ENCODE assay signal across 15 cellular contexts in the genomic region with DNA sequence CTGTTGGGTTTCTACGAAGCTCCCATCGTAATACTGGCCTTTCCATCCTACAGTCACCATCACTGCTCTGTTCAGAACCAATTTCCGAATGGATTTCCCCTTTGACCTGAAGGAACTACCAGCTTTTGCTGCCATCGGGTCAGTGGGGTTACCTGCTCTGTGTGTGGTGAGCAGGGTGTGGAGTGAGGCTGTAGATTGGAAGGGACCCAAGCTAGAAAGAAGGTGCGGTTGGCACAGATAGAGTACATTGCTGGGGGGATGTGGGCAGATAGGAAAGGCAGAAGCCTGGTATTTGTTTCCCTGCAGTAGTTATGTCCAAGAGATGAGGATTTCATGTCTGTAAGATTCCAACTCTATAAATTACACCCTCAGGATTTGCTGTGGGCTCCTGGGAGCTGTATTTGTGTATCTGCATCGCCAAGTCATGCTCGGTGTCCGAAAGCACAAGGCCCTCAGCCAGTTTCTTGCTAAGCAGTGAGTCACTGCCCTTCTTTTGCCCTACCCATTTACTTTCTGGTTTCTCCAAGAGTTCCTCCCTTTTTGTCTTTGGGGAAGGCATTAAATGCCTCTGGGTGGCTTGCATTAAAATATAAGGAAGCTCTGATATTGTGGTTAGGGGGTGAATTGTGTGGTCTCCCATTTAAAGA. TPM values are rescaled to one million over a fixed set of nuclear protein-coding genes. Genes with fewer than 3 reads are reported as not detected.
DNase-seq lines count a peak whose midpoint lies in the region; ATAC-seq and TF ChIP-seq lines count a peak whose summit lies in the region.
"Had no signal": no experiment of that assay in that cellular context is flagged by ENCODE, and none has a peak within 500 bp of the region (broad histone marks: within the 10 kb centered on the region; RNA-seq: fewer than 3 reads in every experiment).

No MANE protein-coding gene starts in this region.

- H3K4me3 ChIP-seq in ACC112 (ENCODE audit: low read depth, low read length) (peak overlapping the region; percentile 45; the same call in 1 of the 2 replicates), astrocyte of the spinal cord (ENCODE audit: low read depth, low read length) (no peak overlapping the region), left lung (no peak overlapping the region), colonic mucosa (no peak overlapping the region)
- H3K4me3 ChIP-seq: spleen had no signal

- H3K27ac ChIP-seq in ACC112 (ENCODE audit: low read depth, low read length) (peak overlapping the region; percentile 85), left lung (no peak overlapping the region), colonic mucosa (no peak overlapping the region)
- H3K27ac ChIP-seq: spleen had no signal

- no peaks in the 10 kb centered on the region for H3K79me2 ChIP-seq in ACC112 (ENCODE audit: control insufficient read depth, insufficient read depth, low read length, unreplicated experiment)

- in situ Hi-C loops in astrocyte of the spinal cord (cut with HindIII; ENCODE audit: low sequenced_read_pairs), result no loop called here

- peak overlapping the region; percentile 72 for H2AFZ ChIP-seq in ACC112 (ENCODE audit: low read length, unreplicated experiment)

- no peaks in the 10 kb centered on the region for H3K36me3 ChIP-seq in ACC112 (ENCODE audit: insufficient read depth, low read length)
- H3K36me3 ChIP-seq in left lung, result no peaks in the 10 kb centered on the region
- no peaks in the 10 kb centered on the region for H3K36me3 ChIP-seq in colonic mucosa
- H3K36me3 ChIP-seq: BE2C, spleen had no signal

- TF ChIP-seq CTCF in astrocyte of the spinal cord (IDR thresholded peaks at IDR 0.05; ENCODE audit: low read depth, low read length) (no peak), left lung (IDR thresholded peaks at IDR 0.05) (no peak), colonic mucosa (IDR thresholded peaks at IDR 0.05) (no peak)

- peak; percentile 88 for DNase-seq in HPDE6-E6E7 (ENCODE audit: extremely low spot score)
- peak; percentile 91 for DNase-seq in astrocyte of the spinal cord (ENCODE audit: low read depth, low spot score)
- peak in 1 of 2 donors; percentile 49 for DNase-seq in left lung
- DNase-seq in colonic mucosa, result no peak
- DNase-seq in activated CD4-positive, alpha-beta T cell treated with anti-CD3 and anti-CD28 coated beads, Interleukin-2, amount 50 U/mL, for 48 hours, result no peak
- no peak for DNase-seq in medulla oblongata (ENCODE audit: extremely low spot score)
- DNase-seq: activated effector memory CD4-positive, alpha-beta T cell treated with anti-CD3 and anti-CD28 coated beads, Interleukin-2, amount 50 U/mL, for 16 hours; BE2C; left ventricle myocardium superior; NCI-H1417 treated with DMSO at 0.1 percent for 48 hours; NK-92 treated with Interleukin-12 subunit alpha and Interleukin-12 subunit beta, amount 100 ng/mL, for 24 hours; spleen; stimulated activated naive CD4-positive, alpha-beta T cell had no signal

- H3K27me3 ChIP-seq in ACC112 (ENCODE audit: insufficient read depth, low read length) (no peaks in the 10 kb centered on the region), left lung (no peaks in the 10 kb centered on the region), colonic mucosa (no peaks in the 10 kb centered on the region)
- H3K27me3 ChIP-seq: spleen had no signal

- H3K9me3 ChIP-seq in left lung, result no peaks in the 10 kb centered on the region
- H3K9me3 ChIP-seq in colonic mucosa, result no peaks in the 10 kb centered on the region
- H3K9me3 ChIP-seq: BE2C, spleen had no signal

- H3K4me1 ChIP-seq in ACC112 (ENCODE audit: control insufficient read depth, insufficient read depth, low read length, unreplicated experiment), result peaks cover 28% of the 10 kb centered on the region
- no peaks in the 10 kb centered on the region for H3K4me1 ChIP-seq in left lung
- H3K4me1 ChIP-seq in colonic mucosa, result no peaks in the 10 kb centered on the region
- H3K4me1 ChIP-seq: BE2C had no signal

- intact Hi-C loops in left lung (cut with DNase I) (no loop called here), colonic mucosa (cut with DNase I) (no loop called here)

- H3K9ac ChIP-seq in colonic mucosa (ENCODE audit: low read depth in 2 of 2, low read length in 2 of 2), result no peak overlapping the region

- ATAC-seq in left lung (peak; percentile 83), GM18858 (IDR thresholded peaks at IDR 0.05; ENCODE audit: unreplicated experiment) (no peak)
- ATAC-seq: left ventricle myocardium superior had no signal

RNA-seq across cellular contexts. Expression of a gene that starts 15.4 kb away (rescaled TPM):
- total RNA-seq in left lung (under 1 TPM; 0.08 to 0.09 TPM), colonic mucosa (not detected)
- total RNA-seq: left ventricle myocardium superior had no signal

RNA-seq across cellular contexts. Expression of a gene that starts 31.2 kb away (rescaled TPM):
- total RNA-seq in left lung (1 to 10 TPM in 1 of 2 donors, under 1 TPM in 1; 0.60 to 1.6 TPM), colonic mucosa (1 to 10 TPM in 1 of 2 donors, under 1 TPM in 1; 0.40 to 1.8 TPM)

RNA-seq across cellular contexts. Expression of a gene that starts 43.2 kb away (rescaled TPM):
- total RNA-seq in left lung (10 to 100 TPM; 36.3 to 43.0 TPM), colonic mucosa (10 to 100 TPM; 33.9 to 47.0 TPM)

RNA-seq across cellular contexts. Expression of a gene that starts 46.5 kb away (rescaled TPM):
- total RNA-seq in left lung, result 10 to 100 TPM; 18.5 to 48.1 TPM
- 10 to 100 TPM; 18.4 to 27.2 TPM for total RNA-seq in colonic mucosa

RNA-seq across cellular contexts. Expression of a gene that starts 49.8 kb away (rescaled TPM):
- total RNA-seq in left lung, result 100 to 1,000 TPM; 180 to 307 TPM
- total RNA-seq in colonic mucosa, result 100 to 1,000 TPM in 1 of 2 donors, 10 to 100 TPM in 1; 54.9 to 110 TPM

Comparison
In these comparisons a context has a peak if more than half of its experiments do, and no peak if none do; other contexts are left out.
1. DNase-seq: peak in HPDE6-E6E7 (single experiment) and astrocyte of the spinal cord (single experiment); none in colonic mucosa (single experiment), activated CD4-positive, alpha-beta T cell treated with anti-CD3 and anti-CD28 coated beads, Interleukin-2, amount 50 U/mL, for 48 hours (0 of 2) and medulla oblongata (single experiment).